8 cellular contexts compared by ENCODE assay signal in the genomic region with DNA sequence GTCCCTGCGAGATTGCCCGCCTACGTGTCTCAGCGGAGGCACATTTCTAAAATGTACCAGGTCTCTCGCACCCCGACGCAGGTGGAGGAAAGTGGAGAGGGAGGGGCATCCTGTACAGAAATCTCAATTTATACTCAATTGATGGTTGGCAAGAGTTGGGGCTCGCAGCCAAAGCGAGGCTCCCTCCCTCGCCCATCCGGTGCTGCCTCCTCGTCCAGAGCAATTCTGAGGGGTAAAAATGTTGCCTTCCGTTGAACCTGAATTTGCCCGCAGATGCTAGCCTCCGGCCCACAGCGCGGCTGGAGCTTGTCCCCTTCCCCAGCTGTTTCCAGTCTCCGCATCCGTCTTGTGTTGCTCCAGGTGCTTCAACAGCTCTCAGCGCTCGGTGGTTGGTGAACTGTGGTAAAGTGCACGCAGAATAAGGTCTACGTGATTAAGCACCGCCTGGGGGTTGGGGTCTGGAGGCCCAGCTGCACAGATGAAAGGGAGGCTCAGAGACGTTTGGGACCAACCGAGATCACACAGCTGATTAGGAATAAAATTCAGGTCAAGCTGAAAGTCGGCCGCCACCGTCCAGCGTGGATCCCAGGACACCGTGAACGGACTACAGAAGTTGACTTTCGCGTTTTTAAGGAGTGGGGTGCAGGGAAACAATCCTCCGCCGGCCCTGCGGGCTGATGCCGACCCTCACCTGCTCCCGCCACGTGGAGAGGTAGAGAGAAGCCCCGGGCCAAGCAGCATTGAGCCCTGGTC. TPM values are rescaled to one million over a fixed set of nuclear protein-coding genes. Genes with fewer than 3 reads are reported as not detected.
DNase-seq lines count a peak whose midpoint lies in the region; ATAC-seq lines count a peak whose summit lies in the region.

No MANE protein-coding gene starts in this region.

- peaks cover 28% of the 10 kb centered on the region for H3K36me3 Mint-ChIP-seq in activated naive CD4-positive, alpha-beta T cell treated with anti-CD3 and anti-CD28 coated beads for 36 hours (ENCODE audit: low read depth)
- peaks cover 8% of the 10 kb centered on the region for H3K36me3 Mint-ChIP-seq in IgD-negative memory B cell
- H3K36me3 Mint-ChIP-seq in activated naive CD8-positive, alpha-beta T cell treated with anti-CD3 and anti-CD28 coated beads for 36 hours: peaks cover 26% of the 10 kb centered on the region
- peaks cover 21 to 26% of the 10 kb centered on the region in 2 donors for H3K36me3 Mint-ChIP-seq in stimulated activated naive B cell treated with anti-CD40 and anti-IgM and Interleukin-4, amounts not matched to agents 10 μg/mL and 1 μg/mL and 100 μg/mL, for 72 hours

- peaks cover 27% of the 10 kb centered on the region for H3K36me3 ChIP-seq in iPS-20b (ENCODE audit: insufficient read depth, low read depth, low read length)

- H3K27me3 Mint-ChIP-seq in activated naive CD4-positive, alpha-beta T cell treated with anti-CD3 and anti-CD28 coated beads for 36 hours (ENCODE audit: low read depth): peaks cover 3% of the 10 kb centered on the region
- peaks cover 5% of the 10 kb centered on the region for H3K27me3 Mint-ChIP-seq in IgD-negative memory B cell
- H3K27me3 Mint-ChIP-seq in activated naive CD8-positive, alpha-beta T cell treated with anti-CD3 and anti-CD28 coated beads for 36 hours: peaks cover 9% of the 10 kb centered on the region
- peaks cover 7 to 8% of the 10 kb centered on the region in 2 donors for H3K27me3 Mint-ChIP-seq in stimulated activated naive B cell treated with anti-CD40 and anti-IgM and Interleukin-4, amounts not matched to agents 10 μg/mL and 1 μg/mL and 100 μg/mL, for 72 hours

- CTCF ChIA-PET in activated naive CD4-positive, alpha-beta T cell treated with anti-CD3 and anti-CD28 coated beads for 36 hours (lab: Charles Lee): interaction anchor here (0.9 to 1.8 kb wide), 3 partner anchors 23 to 157 kb away, joined by 3 to 4 read pairs (median 3); no protein-coding TSS in a partner anchor

- intact Hi-C loops in activated naive CD4-positive, alpha-beta T cell treated with anti-CD3 and anti-CD28 coated beads for 36 hours (cut with micrococcal nuclease): loop anchor here (1.0 to 10.0 kb wide), 5 partner anchors 128 to 559 kb away; partner anchors contain the start of genes ABHD2, AP3S2, HAPLN3 and TICRR

- H3K9me3 Mint-ChIP-seq in activated naive CD4-positive, alpha-beta T cell treated with anti-CD3 and anti-CD28 coated beads for 36 hours: no peaks in the 10 kb centered on the region
- peaks cover 0 to 5% (median 0%) of the 10 kb centered on the region in 3 donors for H3K9me3 Mint-ChIP-seq in IgD-negative memory B cell
- peaks cover 2% of the 10 kb centered on the region for H3K9me3 Mint-ChIP-seq in activated naive CD8-positive, alpha-beta T cell treated with anti-CD3 and anti-CD28 coated beads for 36 hours
- peaks cover 2 to 4% of the 10 kb centered on the region in 2 donors for H3K9me3 Mint-ChIP-seq in stimulated activated naive B cell treated with anti-CD40 and anti-IgM and Interleukin-4, amounts not matched to agents 10 μg/mL and 1 μg/mL and 100 μg/mL, for 72 hours

- H3K9ac ChIP-seq in iPS-20b (ENCODE audit: low read depth, low read length): peak overlapping the region; percentile 26; the same call in 1 of the 2 replicates

- no peaks in the 10 kb centered on the region for H3K9me3 ChIP-seq in iPS-20b (ENCODE audit: insufficient read depth, low read depth, low read length)

- peaks cover 33% of the 10 kb centered on the region for H3K27me3 ChIP-seq in iPS-20b (ENCODE audit: insufficient read depth, low read length)

- H3K4me1 ChIP-seq in iPS-20b (ENCODE audit: insufficient read depth, low read length): peaks cover 8% of the 10 kb centered on the region

- H3K4me3 Mint-ChIP-seq in activated naive CD4-positive, alpha-beta T cell treated with anti-CD3 and anti-CD28 coated beads for 36 hours: peak overlapping the region; percentile 90
- H3K4me3 Mint-ChIP-seq in IgD-negative memory B cell: peak overlapping the region; percentile 90 to 99 (median 95)
- peak overlapping the region; percentile 83 for H3K4me3 Mint-ChIP-seq in activated naive CD8-positive, alpha-beta T cell treated with anti-CD3 and anti-CD28 coated beads for 36 hours
- H3K4me3 Mint-ChIP-seq in stimulated activated naive B cell treated with anti-CD40 and anti-IgM and Interleukin-4, amounts not matched to agents 10 μg/mL and 1 μg/mL and 100 μg/mL, for 72 hours: peak overlapping the region; percentile 87 to 93

- H3K27ac Mint-ChIP-seq in activated naive CD4-positive, alpha-beta T cell treated with anti-CD3 and anti-CD28 coated beads for 36 hours: peak overlapping the region; percentile 94
- peak overlapping the region; percentile 99 to 100 (median 100) for H3K27ac Mint-ChIP-seq in IgD-negative memory B cell
- peak overlapping the region; percentile 97 for H3K27ac Mint-ChIP-seq in activated naive CD8-positive, alpha-beta T cell treated with anti-CD3 and anti-CD28 coated beads for 36 hours
- H3K27ac Mint-ChIP-seq in stimulated activated naive B cell treated with anti-CD40 and anti-IgM and Interleukin-4, amounts not matched to agents 10 μg/mL and 1 μg/mL and 100 μg/mL, for 72 hours: peak overlapping the region; percentile 100

- H3K4me3 ChIP-seq in iPS-20b (ENCODE audit: low read length): peak overlapping the region; percentile 75

- peaks cover 44% of the 10 kb centered on the region for H3K4me1 Mint-ChIP-seq in activated naive CD4-positive, alpha-beta T cell treated with anti-CD3 and anti-CD28 coated beads for 36 hours (ENCODE audit: low read depth)
- H3K4me1 Mint-ChIP-seq in IgD-negative memory B cell: peaks cover 27 to 34% (median 34%) of the 10 kb centered on the region in 3 donors
- peaks cover 46% of the 10 kb centered on the region for H3K4me1 Mint-ChIP-seq in activated naive CD8-positive, alpha-beta T cell treated with anti-CD3 and anti-CD28 coated beads for 36 hours
- peaks cover 30 to 37% of the 10 kb centered on the region in 2 donors for H3K4me1 Mint-ChIP-seq in stimulated activated naive B cell treated with anti-CD40 and anti-IgM and Interleukin-4, amounts not matched to agents 10 μg/mL and 1 μg/mL and 100 μg/mL, for 72 hours

- ATAC-seq in stimulated activated naive B cell treated with anti-CD40 and anti-IgM and Interleukin-4, amounts not matched to agents 10 μg/mL and 1 μg/mL and 100 μg/mL, for 72 hours (replicated peaks): peak; percentile 25 to 30

- peak; percentile 53 for DNase-seq in activated naive CD4-positive, alpha-beta T cell treated with anti-CD3 and anti-CD28 coated beads for 36 hours
- no peak for DNase-seq in activated naive CD4-positive, alpha-beta T cell treated with anti-CD3 and anti-CD28 coated beads, Interleukin-2, amount 50 U/mL, for 16 hours
- DNase-seq in activated naive CD8-positive, alpha-beta T cell treated with anti-CD3 and anti-CD28 coated beads for 36 hours: no peak
- DNase-seq in stimulated activated naive B cell treated with anti-CD40 and anti-IgM and Interleukin-4, amounts not matched to agents 10 μg/mL and 1 μg/mL and 100 μg/mL, for 72 hours: no peak
- DNase-seq in GOT3 (lab: John Stamatoyannopoulos, UW) (no peak), NCI-H2196 treated with DMSO at 0.1 percent for 48 hours (lab: John Stamatoyannopoulos, UW; ENCODE audit: unreplicated experiment) (no peak)

- no peak overlapping the region for H3K27ac ChIP-seq in iPS-20b (ENCODE audit: low read length)

RNA-seq across cellular contexts. Expression of gene POLG, which starts 0.8 kb away (rescaled TPM):
- total RNA-seq in activated naive CD4-positive, alpha-beta T cell treated with anti-CD3 and anti-CD28 coated beads for 36 hours: 10 to 100 TPM; 93.0 to 96.5 TPM
- 46.5 TPM for polyA plus RNA-seq in IgD-negative memory B cell
- total RNA-seq in activated naive CD8-positive, alpha-beta T cell treated with anti-CD3 and anti-CD28 coated beads for 36 hours: 100 to 1,000 TPM in 1 of 2 experiments, 10 to 100 TPM in 1; 96.1 to 102 TPM
